Comparison of ENCODE assay signal across 10 cellular contexts in genomic region chrX:101659601-101660063, GRCh38. TPM values are rescaled to one million over a fixed set of nuclear protein-coding genes. Genes with fewer than 3 reads are reported as not detected.
A peak's percentile ranks its signal among the peaks of the same experiment; 100 is the strongest.
DNase-seq lines count a peak whose midpoint lies in the region; ATAC-seq and TF ChIP-seq lines count a peak whose summit lies in the region.
"Had no signal": no experiment of that assay in that cellular context is flagged by ENCODE, and none has a peak within 500 bp of the region (broad histone marks: within the 10 kb centered on the region; RNA-seq: fewer than 3 reads in every experiment).

TSS of gene ARMCX2 (minus strand) at chrX:101659850. CDS start at chrX:101657588, 2,262 bp downstream.

- no peak for TF ChIP-seq CTCF in lower lobe of right lung (IDR thresholded peaks at IDR 0.05)

- no peaks in the 10 kb centered on the region for H3K36me3 Mint-ChIP-seq in activated CD4-positive, alpha-beta T cell treated with anti-CD3 and anti-CD28 coated beads for 36 hours (ENCODE audit: low read depth)

- H3K4me1 Mint-ChIP-seq in activated CD4-positive, alpha-beta T cell treated with anti-CD3 and anti-CD28 coated beads for 36 hours: peaks cover 22% of the 10 kb centered on the region
- H3K4me1 Mint-ChIP-seq in stimulated activated naive CD8-positive, alpha-beta T cell treated with anti-CD3 and anti-CD28 coated beads, Interleukin-15, amount 100 ng/mL, for 72 hours: peaks cover 13% of the 10 kb centered on the region

- H3K4me1 ChIP-seq in effector memory CD4-positive, alpha-beta T cell (ENCODE audit: control insufficient read depth, insufficient read depth, low read length, poor library complexity, severe bottlenecking): no peaks in the 10 kb centered on the region
- H3K4me1 ChIP-seq in lower lobe of right lung: no peaks in the 10 kb centered on the region

- TF ChIP-seq POLR2A in erythroblast (IDR thresholded peaks at IDR 0.05; ENCODE audit: low read length): no peak

- peak; percentile 31 for ATAC-seq in activated CD4-positive, alpha-beta T cell treated with anti-CD3 and anti-CD28 coated beads for 36 hours
- ATAC-seq in HG03108 (IDR thresholded peaks at IDR 0.05; ENCODE audit: unreplicated experiment): peak; percentile 71
- peak; percentile 84 for ATAC-seq in lower lobe of right lung
- ATAC-seq in stimulated activated naive CD8-positive, alpha-beta T cell treated with anti-CD3 and anti-CD28 coated beads, Interleukin-15, amount 100 ng/mL, for 72 hours: peak; percentile 80

- H3K9me3 ChIP-seq in effector memory CD4-positive, alpha-beta T cell (ENCODE audit: control insufficient read depth, low read length): no peaks in the 10 kb centered on the region
- H3K9me3 ChIP-seq in lower lobe of right lung: no peaks in the 10 kb centered on the region

- POLR2A ChIA-PET in activated CD4-positive, alpha-beta T cell treated with anti-CD3 and anti-CD28 coated beads for 36 hours (lab: Charles Lee): no interaction called here

- no peak within 1 kb of the TSS for H3K27ac ChIP-seq in effector memory CD4-positive, alpha-beta T cell (ENCODE audit: insufficient read depth, low read length, poor library complexity, severe bottlenecking)
- H3K27ac ChIP-seq in lower lobe of right lung: peak within 1 kb of the TSS; percentile 46
- H3K27ac ChIP-seq: C4-2B, epithelial cell of prostate had no signal

- peak within 1 kb of the TSS; percentile 47 for H3K27ac Mint-ChIP-seq in activated CD4-positive, alpha-beta T cell treated with anti-CD3 and anti-CD28 coated beads for 36 hours
- H3K27ac Mint-ChIP-seq in stimulated activated naive CD8-positive, alpha-beta T cell treated with anti-CD3 and anti-CD28 coated beads, Interleukin-15, amount 100 ng/mL, for 72 hours: peak within 1 kb of the TSS in 1 of 2 donors; percentile 80

- H3K27me3 ChIP-seq in effector memory CD4-positive, alpha-beta T cell (replicated peaks; ENCODE audit: control insufficient read depth, insufficient read depth, low read length, poor library complexity, severe bottlenecking): no peaks in the 10 kb centered on the region
- no peaks in the 10 kb centered on the region for H3K27me3 ChIP-seq in lower lobe of right lung (ENCODE audit: low read depth)

- intact Hi-C loops in activated CD4-positive, alpha-beta T cell treated with anti-CD3 and anti-CD28 coated beads for 36 hours (cut with DNase I, micrococcal nuclease): loop anchor here (2.0 to 5.0 kb wide), 2 partner anchors 242 to 253 kb away; partner anchors contain the start of gene GLA (in 1 of the 2)
- intact Hi-C loops in lower lobe of right lung (cut with DNase I): no loop called here

- no peaks in the 10 kb centered on the region for H3K9me3 Mint-ChIP-seq in activated CD4-positive, alpha-beta T cell treated with anti-CD3 and anti-CD28 coated beads for 36 hours (ENCODE audit: low read depth)
- H3K9me3 Mint-ChIP-seq in stimulated activated naive CD8-positive, alpha-beta T cell treated with anti-CD3 and anti-CD28 coated beads, Interleukin-15, amount 100 ng/mL, for 72 hours: no peaks in the 10 kb centered on the region

- peak; percentile 32 for DNase-seq in activated CD4-positive, alpha-beta T cell treated with anti-CD3 and anti-CD28 coated beads for 36 hours
- DNase-seq in activated CD4-positive, alpha-beta T cell treated with anti-CD3 and anti-CD28 coated beads for 1 hour: no peak
- DNase-seq in RPMI7951 (ENCODE audit: low read depth) (peak; percentile 51), lower lobe of right lung (peak; percentile 59), erythroblast (lab: John Stamatoyannopoulos, UW) (no peak)
- no peak for DNase-seq in effector memory CD4-positive, alpha-beta T cell
- DNase-seq in stimulated activated naive CD8-positive, alpha-beta T cell treated with anti-CD3 and anti-CD28 coated beads, Interleukin-15, amount 100 ng/mL, for 72 hours: peak; percentile 17 to 49

- H3K4me3 Mint-ChIP-seq in activated CD4-positive, alpha-beta T cell treated with anti-CD3 and anti-CD28 coated beads for 36 hours: peak within 1 kb of the TSS; percentile 77
- H3K4me3 Mint-ChIP-seq in stimulated activated naive CD8-positive, alpha-beta T cell treated with anti-CD3 and anti-CD28 coated beads, Interleukin-15, amount 100 ng/mL, for 72 hours: peak within 1 kb of the TSS; percentile 87 to 90

- no peaks in the 10 kb centered on the region for H3K27me3 Mint-ChIP-seq in activated CD4-positive, alpha-beta T cell treated with anti-CD3 and anti-CD28 coated beads for 36 hours
- H3K27me3 Mint-ChIP-seq in stimulated activated naive CD8-positive, alpha-beta T cell treated with anti-CD3 and anti-CD28 coated beads, Interleukin-15, amount 100 ng/mL, for 72 hours: no peaks in the 10 kb centered on the region

- H3K36me3 ChIP-seq in effector memory CD4-positive, alpha-beta T cell (ENCODE audit: control insufficient read depth, insufficient read depth, low read length): no peaks in the 10 kb centered on the region
- H3K36me3 ChIP-seq in lower lobe of right lung: no peaks in the 10 kb centered on the region

- CTCF ChIA-PET in activated CD4-positive, alpha-beta T cell treated with anti-CD3 and anti-CD28 coated beads for 36 hours (lab: Charles Lee): no interaction called here

- peak within 1 kb of the TSS; percentile 67 for H3K4me3 ChIP-seq in effector memory CD4-positive, alpha-beta T cell (ENCODE audit: insufficient read depth, low read depth, low read length, poor library complexity, severe bottlenecking)
- peak within 1 kb of the TSS; percentile 67 for H3K4me3 ChIP-seq in lower lobe of right lung

RNA-seq across cellular contexts. Expression of gene ARMCX2, which starts in this region (rescaled TPM):
- 10 to 100 TPM; 11.0 to 13.6 TPM for total RNA-seq in activated CD4-positive, alpha-beta T cell treated with anti-CD3 and anti-CD28 coated beads for 36 hours
- total RNA-seq in RPMI7951 (2014; rRNA removed; shearing (Covaris generic)): 18.0 and 27.3 TPM in 2 replicates
- 24.8 TPM for total RNA-seq in lower lobe of right lung

Comparison
In these comparisons a context has a peak if more than half of its experiments do, and no peak if none do; other contexts are left out.
1. DNase-seq: peak in activated CD4-positive, alpha-beta T cell treated with anti-CD3 and anti-CD28 coated beads for 36 hours (single experiment), RPMI7951 (single experiment), lower lobe of right lung (single experiment) and stimulated activated naive CD8-positive, alpha-beta T cell treated with anti-CD3 and anti-CD28 coated beads, Interleukin-15, amount 100 ng/mL, for 72 hours (2 of 2); none in activated CD4-positive, alpha-beta T cell treated with anti-CD3 and anti-CD28 coated beads for 1 hour (single experiment), effector memory CD4-positive, alpha-beta T cell (0 of 3) and erythroblast (0 of 2).
2. ATAC-seq: peak in every context shown above with its lines; median percentile 84 in lower lobe of right lung; 80 in stimulated activated naive CD8-positive, alpha-beta T cell treated with anti-CD3 and anti-CD28 coated beads, Interleukin-15, amount 100 ng/mL, for 72 hours; 71 in HG03108; 31 in activated CD4-positive, alpha-beta T cell treated with anti-CD3 and anti-CD28 coated beads for 36 hours.